ENCODE assay signal across 8 cellular contexts in genomic region chr17:45895969-45896793, GRCh38. TPM values are rescaled to one million over a fixed set of nuclear protein-coding genes. Genes with fewer than 3 reads are reported as not detected.
A peak's percentile ranks its signal among the peaks of the same experiment; 100 is the strongest.
DNase-seq lines count a peak whose midpoint lies in the region; ATAC-seq and TF ChIP-seq lines count a peak whose summit lies in the region.

No MANE protein-coding gene starts in this region.

- H2AFZ ChIP-seq in mammary epithelial cell (ENCODE audit: low read depth, low read length), result no peak overlapping the region

- no peak overlapping the region for H3K9ac ChIP-seq in mammary epithelial cell (ENCODE audit: insufficient read depth, low read length)

- H3K9me3 Mint-ChIP-seq in nephron progenitor cell, result peaks cover 9% of the 10 kb centered on the region

- WGBS in mammary epithelial cell (ENCODE audit: low coverage, missing lambda C conversion rate), result 12% methylated on average over 24 of the region's 55 CpGs

- peaks cover 20% of the 10 kb centered on the region for H3K4me1 Mint-ChIP-seq in nephron progenitor cell

- peaks cover 97% of the 10 kb centered on the region for H3K27me3 Mint-ChIP-seq in nephron progenitor cell (ENCODE audit: low read depth, poor library complexity)

- dilution Hi-C loops in mammary epithelial cell (cut with HindIII; ENCODE audit: low sequenced_read_pairs), result no loop called here

- CTCF ChIA-PET in mammary epithelial cell (lab: Charles Lee; ENCODE audit: low non-redundant PET), result no interaction called here

- H3K4me3 ChIP-seq in BE2C (ENCODE audit: low read depth, low read length) (peak overlapping the region; percentile 85), HAP-1 (peak overlapping the region; percentile 68), mammary epithelial cell (replicated peaks in 1 of 3; ENCODE audit: insufficient read depth in 1 of 3, low read depth in 2 of 3, low read length in 3 of 3) (no peak overlapping the region)

- H3K4me1 ChIP-seq in BE2C (no peaks in the 10 kb centered on the region), HAP-1 (peaks cover 4% of the 10 kb centered on the region), mammary epithelial cell (ENCODE audit: insufficient read depth, low read length) (peaks cover 10% of the 10 kb centered on the region)

- no peaks in the 10 kb centered on the region for H3K36me3 Mint-ChIP-seq in nephron progenitor cell (ENCODE audit: low read depth)

- ATAC-seq in HG02642 (IDR thresholded peaks at IDR 0.05; ENCODE audit: poor library complexity, unreplicated experiment) (no peak), HG03521 (IDR thresholded peaks at IDR 0.05; ENCODE audit: unreplicated experiment) (no peak)

- peak; percentile 23 for DNase-seq in BE2C
- DNase-seq in HAP-1 (ENCODE audit: low spot score in 2 of 2), result no peak
- DNase-seq in mammary epithelial cell, result peak; percentile 29
- DNase-seq in nephron progenitor cell, result peak; percentile 29
- no peak for DNase-seq in ureter (ENCODE audit: low spot score)
- no peak for DNase-seq in HPDE6-E6E7 (ENCODE audit: extremely low spot score)

- H3K79me2 ChIP-seq in mammary epithelial cell (ENCODE audit: insufficient read depth, low read length), result no peaks in the 10 kb centered on the region

- H3K4me3 Mint-ChIP-seq in nephron progenitor cell, result peak overlapping the region; percentile 79

- H3K36me3 ChIP-seq in BE2C (no peaks in the 10 kb centered on the region), HAP-1 (replicated peaks) (no peaks in the 10 kb centered on the region), mammary epithelial cell (ENCODE audit: insufficient read depth, low read length) (no peaks in the 10 kb centered on the region)

- H3K27ac Mint-ChIP-seq in nephron progenitor cell, result no peak overlapping the region

- no TSS peak for BruUV-seq in mammary epithelial cell (replicated peaks; lab: Mats Ljungman, UMichigan)

- intact Hi-C loops in mammary epithelial cell (cut with micrococcal nuclease), result no loop called here

- H3K27me3 ChIP-seq in BE2C, result peaks cover 4% of the 10 kb centered on the region
- peaks cover 26% of the 10 kb centered on the region for H3K27me3 ChIP-seq in HAP-1 (ENCODE audit: low read depth)
- peaks cover 25% of the 10 kb centered on the region for H3K27me3 ChIP-seq in mammary epithelial cell (ENCODE audit: insufficient read depth, low read length)

- TF ChIP-seq CTCF in BE2C (IDR thresholded peaks at IDR 0.05; ENCODE audit: low read depth, low read length) (no peak), mammary epithelial cell (conservative IDR thresholded peaks at IDR 0.05 in 1 of 2, IDR thresholded peaks at IDR 0.05 in 1 of 2; ENCODE audit: extremely low read depth in 1 of 2, insufficient read depth in 1 of 2, low read depth in 1 of 2, low read length in 2 of 2) (no peak), nephron progenitor cell (IDR thresholded peaks at IDR 0.05) (no peak)

- no peaks in the 10 kb centered on the region for H3K9me3 ChIP-seq in BE2C
- no peaks in the 10 kb centered on the region for H3K9me3 ChIP-seq in HAP-1
- no peaks in the 10 kb centered on the region for H3K9me3 ChIP-seq in mammary epithelial cell (replicated peaks; ENCODE audit: insufficient read depth, low read length)

- no peak overlapping the region for H3K4me2 ChIP-seq in mammary epithelial cell (ENCODE audit: insufficient read depth, low read depth, low read length)

- in situ Hi-C loops in HAP-1 (cut with MboI; ENCODE audit: low sequenced_read_pairs), result no loop called here
- in situ Hi-C loops in mammary epithelial cell (cut with MboI; ENCODE audit: low sequenced_read_pairs in 2 of 2), result no loop called here

- no peak overlapping the region for H3K27ac ChIP-seq in mammary epithelial cell (ENCODE audit: insufficient read depth, low read depth, low read length)

- H4K20me1 ChIP-seq in mammary epithelial cell (ENCODE audit: insufficient read depth, low read length), result no peaks in the 10 kb centered on the region

RNA-seq across cellular contexts. Expression of gene MAPT, which starts 1.8 kb away (rescaled TPM):
- polyA plus RNA-seq in BE2C (2012; ENCODE audit: insufficient read depth, insufficient read length, low read depth), result 43.2 TPM
- total RNA-seq in mammary epithelial cell, result under 1 TPM; under 0.01 to 0.54 TPM
- polyA plus RNA-seq in mammary epithelial cell, result 0.20 TPM
- polyA minus RNA-seq in mammary epithelial cell, result 0.31 TPM
- total RNA-seq in ureter, result 6.1 TPM

RNA-seq across cellular contexts. Expression of gene SPPL2C, which starts 51.5 kb away (rescaled TPM):
- polyA plus RNA-seq in BE2C (2012; ENCODE audit: insufficient read depth, insufficient read length, low read depth), result not detected
- total RNA-seq in mammary epithelial cell, result not detected
- polyA plus RNA-seq in mammary epithelial cell, result not detected
- polyA minus RNA-seq in mammary epithelial cell, result not detected
- not detected for total RNA-seq in ureter

Comparison
In these comparisons a context has a peak if more than half of its experiments do, and no peak if none do; other contexts are left out.
1. DNase-seq: peak in BE2C (single experiment), mammary epithelial cell (single experiment) and nephron progenitor cell (single experiment); none in HAP-1 (0 of 2), ureter (single experiment) and HPDE6-E6E7 (single experiment).
2. H3K4me3 ChIP-seq: peak in BE2C (single experiment) and HAP-1 (single experiment); none in mammary epithelial cell (0 of 3).